20 cellular contexts compared by ENCODE assay signal in genomic region chr7:23292623-23293022, GRCh38.
"Had no signal": no experiment of that assay in that cellular context is flagged by ENCODE, and none has a peak within 500 bp of the region (broad histone marks: within the 10 kb centered on the region; RNA-seq: fewer than 3 reads in every experiment).

No MANE protein-coding gene starts in this region.

- FAIRE-seq: astrocyte, TTC549 had no signal

- ATAC-seq: activated CD8-positive, alpha-beta T cell treated with anti-CD3 and anti-CD28 coated beads for 36 hours; body of pancreas had no signal

- DNase-seq: activated CD4-positive, alpha-beta T cell treated with anti-CD3 and anti-CD28 coated beads, Interleukin-2, amount 10 ng/mL, durations not matched to agents 24 days and 14 days; activated CD4-positive, alpha-beta T cell treated with anti-CD3 and anti-CD28 coated beads, Interleukin-2, amount 50 U/mL, for 4 hours; activated CD8-positive, alpha-beta T cell treated with anti-CD3 and anti-CD28 coated beads for 36 hours; activated gamma-delta T cell; activated naive CD4-positive, alpha-beta T cell treated with Interleukin-2 at 50 U/mL for 16 hours; activated naive CD8-positive, alpha-beta T cell treated with anti-CD3 and anti-CD28 coated beads, Interleukin-2, amount 10 ng/mL, durations not matched to agents 7 days and 5 days; activated T-cell treated with anti-CD3 and anti-CD28 coated beads, Interleukin-2, amount 50 U/mL, for 24 hours; body of pancreas; MG63; NCI-H1048; NCI-H1436 treated with DMSO at 0.1 percent for 48 hours; NCI-H1694 treated with DMSO at 0.1 percent for 48 hours; NCI-H2029; NCI-H345; NCI-H524 treated with DMSO at 0.1 percent for 48 hours; PC-9; Right ventricle myocardium superior had no signal

- H3K4me3 ChIP-seq: body of pancreas, breast epithelium, MG63, PC-9 had no signal

- H2AFZ ChIP-seq: PC-9 had no signal

- H3K36me3 ChIP-seq: breast epithelium, MG63 had no signal

- H3K27ac ChIP-seq: body of pancreas, breast epithelium, PC-9 had no signal

- H3K9me3 ChIP-seq: body of pancreas, breast epithelium, MG63 had no signal

- H3K4me1 ChIP-seq: breast epithelium had no signal

- H3K4me2 ChIP-seq: PC-9 had no signal

- H3K27me3 ChIP-seq: body of pancreas, breast epithelium, MG63 had no signal
